In the genomic region with DNA sequence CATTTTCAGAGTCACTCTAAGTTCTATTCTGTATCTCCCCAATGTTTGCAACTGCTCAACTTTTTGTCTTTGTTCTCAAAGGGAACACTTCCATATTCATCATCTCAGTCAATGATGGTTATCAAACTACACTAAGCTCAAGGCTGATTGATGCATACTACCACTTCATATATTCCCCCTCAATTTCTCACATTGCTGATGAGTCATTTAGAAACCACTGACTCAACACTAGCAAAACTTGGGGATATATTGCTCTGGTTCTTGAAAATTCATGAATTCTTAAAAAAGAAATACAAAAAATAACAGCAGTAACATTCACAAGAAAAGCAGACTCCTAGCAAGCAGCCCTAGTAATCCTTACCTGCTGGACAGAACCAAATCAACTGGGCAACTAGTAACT, we compare ENCODE assay signal across 11 cellular contexts. TPM values are rescaled to one million over a fixed set of nuclear protein-coding genes. Genes with fewer than 3 reads are reported as not detected.
A peak's percentile ranks its signal among the peaks of the same experiment; 100 is the strongest.
DNase-seq lines count a peak whose midpoint lies in the region; ATAC-seq lines count a peak whose summit lies in the region.
"Had no signal": no experiment of that assay in that cellular context is flagged by ENCODE, and none has a peak within 500 bp of the region (broad histone marks: within the 10 kb centered on the region; RNA-seq: fewer than 3 reads in every experiment).

No MANE protein-coding gene starts in this region.

- no peak overlapping the region for H2BK15ac ChIP-seq in mesendoderm (replicated peaks; ENCODE audit: low read depth)

- H3K9me3 Mint-ChIP-seq in activated naive CD4-positive, alpha-beta T cell treated with anti-CD3 and anti-CD28 coated beads for 36 hours = peaks cover 21% of the 10 kb centered on the region

- CTCF ChIA-PET in activated naive CD4-positive, alpha-beta T cell treated with anti-CD3 and anti-CD28 coated beads for 36 hours (lab: Charles Lee) = interaction anchor here (0.6 kb wide), 1 partner anchor 1292 kb away, joined by 3 read pairs; no protein-coding TSS in a partner anchor

- H3K27me3 ChIP-seq in mesendoderm (ENCODE audit: insufficient read depth, low read length, poor library complexity) = no peaks in the 10 kb centered on the region
- H3K27me3 ChIP-seq: sigmoid colon had no signal

- no peak overlapping the region for H3K56ac ChIP-seq in mesendoderm (ENCODE audit: low read length)

- no peak overlapping the region for H2BK120ac ChIP-seq in mesendoderm (ENCODE audit: low read depth, low read length)

- H3K79me2 ChIP-seq in mesendoderm (ENCODE audit: control insufficient read depth, insufficient read depth, low read length) = no peaks in the 10 kb centered on the region

- H3K4me1 ChIP-seq in mesendoderm (ENCODE audit: control insufficient read depth, low read depth, low read length) = no peaks in the 10 kb centered on the region
- H3K4me1 ChIP-seq: sigmoid colon had no signal

- H3K36me3 ChIP-seq in mesendoderm (ENCODE audit: control insufficient read depth, insufficient read depth, low read length) = no peaks in the 10 kb centered on the region

- H3K4me2 ChIP-seq in mesendoderm (ENCODE audit: low read length) = no peak overlapping the region

- H3K4me3 Mint-ChIP-seq in activated naive CD4-positive, alpha-beta T cell treated with anti-CD3 and anti-CD28 coated beads for 36 hours = no peak overlapping the region

- no peak overlapping the region for H3K9ac ChIP-seq in mesendoderm (ENCODE audit: low read length)

- intact Hi-C loops in activated naive CD4-positive, alpha-beta T cell treated with anti-CD3 and anti-CD28 coated beads for 36 hours (cut with micrococcal nuclease) = loop anchor here (1.0 to 2.0 kb wide), 4 partner anchors 27 to 76 kb away; partner anchors contain the start of genes ABHD17B and C9orf85

- H3K18ac ChIP-seq in mesendoderm (ENCODE audit: low read length) = no peak overlapping the region

- no peaks in the 10 kb centered on the region for H3K79me1 ChIP-seq in mesendoderm (ENCODE audit: low read length)

- no peak for DNase-seq in activated naive CD4-positive, alpha-beta T cell treated with anti-CD3 and anti-CD28 coated beads for 36 hours
- DNase-seq in activated naive CD4-positive, alpha-beta T cell treated with anti-CD3 and anti-CD28 coated beads, Interleukin-2, amount 50 U/mL, for 16 hours = no peak
- peak; percentile 18 for DNase-seq in RPMI7951 (ENCODE audit: low read depth)
- peak; percentile 39 for DNase-seq in superior temporal gyrus (ENCODE audit: extremely low spot score)
- no peak for DNase-seq in NCI-H446 treated with DMSO at 0.1 percent for 48 hours (lab: John Stamatoyannopoulos, UW)
- DNase-seq in LoVo (ENCODE audit: low spot score) = no peak
- DNase-seq in mesendoderm = no peak
- DNase-seq: left ventricle myocardium superior, sigmoid colon had no signal

- no peak overlapping the region for H2BK5ac ChIP-seq in mesendoderm (ENCODE audit: low read length)

- no peak overlapping the region for H3K27ac ChIP-seq in mesendoderm (ENCODE audit: low read depth, low read length)
- H3K27ac ChIP-seq: sigmoid colon had no signal

- peak overlapping the region; percentile 47 for H3K27ac Mint-ChIP-seq in activated naive CD4-positive, alpha-beta T cell treated with anti-CD3 and anti-CD28 coated beads for 36 hours

- no peak overlapping the region for H3K4me3 ChIP-seq in mesendoderm (ENCODE audit: low read length)
- H3K4me3 ChIP-seq: K562, sigmoid colon had no signal

- no peaks in the 10 kb centered on the region for H3K27me3 Mint-ChIP-seq in activated naive CD4-positive, alpha-beta T cell treated with anti-CD3 and anti-CD28 coated beads for 36 hours (ENCODE audit: low read depth)

- H3K36me3 Mint-ChIP-seq in activated naive CD4-positive, alpha-beta T cell treated with anti-CD3 and anti-CD28 coated beads for 36 hours (ENCODE audit: low read depth) = peaks cover 19% of the 10 kb centered on the region

- H4K5ac ChIP-seq in mesendoderm (ENCODE audit: low read length) = no peak overlapping the region

- peaks cover 18% of the 10 kb centered on the region for H3K4me1 Mint-ChIP-seq in activated naive CD4-positive, alpha-beta T cell treated with anti-CD3 and anti-CD28 coated beads for 36 hours (ENCODE audit: low read depth)

- H3K4ac ChIP-seq in mesendoderm (ENCODE audit: low read depth, low read length) = no peak overlapping the region

- no peak overlapping the region for H3K23ac ChIP-seq in mesendoderm (ENCODE audit: low read length)

- H4K8ac ChIP-seq in mesendoderm (ENCODE audit: low read depth, low read length) = no peak overlapping the region

- peak; percentile 79 for ATAC-seq in HG02938 (IDR thresholded peaks at IDR 0.05; ENCODE audit: unreplicated experiment)
- ATAC-seq: K562, left ventricle myocardium superior had no signal

- no peak overlapping the region for H2AK5ac ChIP-seq in mesendoderm (ENCODE audit: low read length)

RNA-seq across cellular contexts. Expression of gene ABHD17B, which starts 52.2 kb away (rescaled TPM):
- total RNA-seq in activated naive CD4-positive, alpha-beta T cell treated with anti-CD3 and anti-CD28 coated beads for 36 hours = 10 to 100 TPM; 10.2 to 11.1 TPM
- total RNA-seq in RPMI7951 (2014; rRNA removed; shearing (Covaris generic)) = 12.0 and 14.5 TPM in 2 replicates
- polyA plus RNA-seq in mesendoderm (2013, experiment 1 of 2) = 52.9 TPM
- polyA plus RNA-seq in mesendoderm (2013, experiment 2 of 2) = 53.1 TPM

RNA-seq across cellular contexts. Expression of gene C9orf85, which starts 52.6 kb away (rescaled TPM):
- total RNA-seq in activated naive CD4-positive, alpha-beta T cell treated with anti-CD3 and anti-CD28 coated beads for 36 hours = 1 to 10 TPM; 6.2 to 6.7 TPM
- 10.8 and 16.6 TPM in 2 replicates for total RNA-seq in RPMI7951 (2014; rRNA removed; shearing (Covaris generic))
- 20.8 TPM for polyA plus RNA-seq in mesendoderm (2013, experiment 1 of 2)
- polyA plus RNA-seq in mesendoderm (2013, experiment 2 of 2) = 20.0 TPM

Comparison
In these comparisons a context has a peak if more than half of its experiments do, and no peak if none do; other contexts are left out.
1. DNase-seq: peak in RPMI7951 (single experiment) and superior temporal gyrus (single experiment); none in activated naive CD4-positive, alpha-beta T cell treated with anti-CD3 and anti-CD28 coated beads for 36 hours (single experiment), activated naive CD4-positive, alpha-beta T cell treated with anti-CD3 and anti-CD28 coated beads, Interleukin-2, amount 50 U/mL, for 16 hours (single experiment), NCI-H446 treated with DMSO at 0.1 percent for 48 hours (single experiment), LoVo (single experiment) and mesendoderm (single experiment).